8 cellular contexts compared by ENCODE assay signal in the genomic region with DNA sequence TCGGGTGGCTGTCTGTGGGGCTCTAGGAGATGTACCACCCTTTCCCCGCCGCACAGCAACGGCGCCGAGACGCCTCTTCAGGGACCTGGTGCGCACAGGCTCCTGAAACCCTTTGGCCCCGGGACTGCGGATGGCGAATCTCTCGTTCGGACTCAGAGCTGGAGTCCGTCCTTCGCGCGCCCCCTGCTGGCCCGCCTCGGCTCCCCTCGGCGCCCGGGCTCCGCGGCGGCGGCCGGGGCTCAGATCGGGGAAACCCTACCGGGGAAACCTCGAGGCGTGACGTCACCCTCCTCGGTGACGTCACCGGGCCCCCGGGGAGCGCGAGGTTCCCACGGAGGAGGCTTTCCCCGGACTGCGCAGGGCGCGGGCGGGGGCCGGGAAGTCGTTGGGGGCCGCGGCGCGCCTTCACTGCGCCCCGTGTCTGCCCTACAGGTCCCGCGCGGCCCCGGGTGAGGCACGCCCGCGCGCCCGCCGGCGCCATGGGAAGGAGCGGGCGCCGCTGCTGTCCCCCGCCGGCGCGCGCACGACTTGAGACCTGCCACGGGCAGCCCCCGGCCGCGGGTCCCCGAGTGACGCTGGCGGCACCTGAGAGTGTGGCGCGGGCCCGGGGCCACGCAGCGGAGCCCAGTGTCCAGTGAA. TPM values are rescaled to one million over a fixed set of nuclear protein-coding genes. Genes with fewer than 3 reads are reported as not detected.
DNase-seq lines count a peak whose midpoint lies in the region; ATAC-seq and TF ChIP-seq lines count a peak whose summit lies in the region.

No MANE protein-coding gene starts in this region.

- no peaks in the 10 kb centered on the region for H3K9me2 ChIP-seq in hepatocyte (replicated peaks; ENCODE audit: insufficient read depth)

- no peaks in the 10 kb centered on the region for H3K9me3 ChIP-seq in hepatocyte (ENCODE audit: low read depth)

- no peaks in the 10 kb centered on the region for H3K27me3 ChIP-seq in hepatocyte

- H3K79me2 ChIP-seq in hepatocyte, result no peaks in the 10 kb centered on the region

- peak overlapping the region; percentile 34 for H3K4me3 ChIP-seq in astrocyte of the cerebellum (ENCODE audit: low read depth, low read length)
- H3K4me3 ChIP-seq in hepatocyte, result peak overlapping the region; percentile 62
- peak overlapping the region; percentile 50 for H3K4me3 ChIP-seq in retinal pigment epithelial cell (ENCODE audit: low read length)

- H3K4me2 ChIP-seq in hepatocyte, result peak overlapping the region; percentile 97

- WGBS in hepatocyte (ENCODE audit: low lambda C conversion rate, missing lambda C conversion rate), result 2% methylated on average over 56 of the region's 84 CpGs

- H3K27ac ChIP-seq in hepatocyte, result peak overlapping the region; percentile 95

- H4K20me1 ChIP-seq in hepatocyte (ENCODE audit: insufficient read depth, poor library complexity, severe bottlenecking), result peaks cover 14% of the 10 kb centered on the region

- H3K4me1 ChIP-seq in hepatocyte (ENCODE audit: insufficient read depth), result peaks cover 16% of the 10 kb centered on the region

- TF ChIP-seq CTCF in astrocyte of the cerebellum (IDR thresholded peaks at IDR 0.05; ENCODE audit: low read depth, low read length, missing control alignments) (peak; percentile 84), hepatocyte (IDR thresholded peaks at IDR 0.05; ENCODE audit: poor library complexity) (peak; percentile 98), retinal pigment epithelial cell (conservative IDR thresholded peaks at IDR 0.05; ENCODE audit: low read depth, low read length) (peak; percentile 69)

- H2AFZ ChIP-seq in hepatocyte, result peak overlapping the region; percentile 59

- H3K36me3 ChIP-seq in hepatocyte (replicated peaks; ENCODE audit: insufficient read depth, low read depth), result no peaks in the 10 kb centered on the region

- in situ Hi-C loops in astrocyte of the cerebellum (cut with HindIII; ENCODE audit: low sequenced_read_pairs), result no loop called here

- peak; percentile 19 for TF ChIP-seq POLR2A in GM15510 (IDR thresholded peaks at IDR 0.05; ENCODE audit: borderline replicate concordance, extremely low read depth, insufficient read length)

- ATAC-seq in HG02798 (IDR thresholded peaks at IDR 0.05; ENCODE audit: poor library complexity, unreplicated experiment), result peak; percentile 65

- DNase-seq in NCI-H146 (lab: John Stamatoyannopoulos, UW) (peak; percentile 78), T1000 (lab: John Stamatoyannopoulos, UW) (peak; percentile 86), astrocyte of the cerebellum (ENCODE audit: low read depth) (peak; percentile 55), hepatocyte (ENCODE audit: low spot score) (peak; percentile 96), retinal pigment epithelial cell (ENCODE audit: low read depth) (no peak), cortex of kidney (lab: John Stamatoyannopoulos, UW) (no peak)

RNA-seq across cellular contexts. Expression of a gene that starts 7.9 kb away (rescaled TPM):
- 4.8 TPM in 2 replicates for total RNA-seq in hepatocyte
- polyA plus RNA-seq in hepatocyte, result 11.7 and 14.3 TPM in 2 replicates

RNA-seq across cellular contexts. Expression of a gene that starts 18.9 kb away (rescaled TPM):
- total RNA-seq in hepatocyte, result 83.7 and 107 TPM in 2 replicates
- polyA plus RNA-seq in hepatocyte, result 116 and 122 TPM in 2 replicates

RNA-seq across cellular contexts. Expression of a gene that starts 28.0 kb away (rescaled TPM):
- 29.3 and 31.6 TPM in 2 replicates for total RNA-seq in hepatocyte
- polyA plus RNA-seq in hepatocyte, result 27.3 and 31.1 TPM in 2 replicates

RNA-seq across cellular contexts. Expression of a gene that starts 42.9 kb away (rescaled TPM):
- total RNA-seq in hepatocyte, result 43.5 and 57.1 TPM in 2 replicates
- polyA plus RNA-seq in hepatocyte, result 143 and 156 TPM in 2 replicates

RNA-seq across cellular contexts. Expression of a gene that starts 45.2 kb away (rescaled TPM):
- total RNA-seq in hepatocyte, result 16.5 and 18.2 TPM in 2 replicates
- polyA plus RNA-seq in hepatocyte, result 46.6 and 49.8 TPM in 2 replicates

Comparison
In these comparisons a context has a peak if more than half of its experiments do, and no peak if none do; other contexts are left out.
1. DNase-seq: peak in NCI-H146 (single experiment), T1000 (single experiment), astrocyte of the cerebellum (single experiment) and hepatocyte (single experiment); none in retinal pigment epithelial cell (single experiment) and cortex of kidney (single experiment).
2. Peak in every context shown above with its lines, with median percentiles within 50 percentile points of each other: H3K4me3 ChIP-seq and CTCF ChIP-seq.